In genomic region chr19:48795855-48796142, GRCh38 we compare ENCODE assay signal across 10 cellular contexts. TPM values are rescaled to one million over a fixed set of nuclear protein-coding genes. Genes with fewer than 3 reads are reported as not detected.
DNase-seq lines count a peak whose midpoint lies in the region; ATAC-seq, FAIRE-seq and TF ChIP-seq lines count a peak whose summit lies in the region.
"Had no signal": no experiment of that assay in that cellular context is flagged by ENCODE, and none has a peak within 500 bp of the region (broad histone marks: within the 10 kb centered on the region; RNA-seq: fewer than 3 reads in every experiment).

No MANE protein-coding gene starts in this region.

- WGBS in pancreas, 2 donors = 68% methylated on average over 3 of the region's 3 CpGs

- FAIRE-seq in pancreas (lab: Jason Lieb, UNC) = no peak

- H3K27me3 Mint-ChIP-seq in glutamatergic neuron (ENCODE audit: unreplicated experiment) = peaks cover 1% of the 10 kb centered on the region

- H3K9me3 Mint-ChIP-seq in glutamatergic neuron (ENCODE audit: unreplicated experiment) = no peaks in the 10 kb centered on the region
- H3K9me3 Mint-ChIP-seq: activated T-helper 1 cell treated with anti-CD3 and anti-CD28 coated beads, Interleukin-12 subunit alpha, Interleukin-12 subunit beta, Interleukin-2, Interleukin-4 antibody, amounts not matched to agents 30 ng/mL and 10 ng/mL and 1 ng/mL, durations not matched to agents 14 hours and 24 hours and 36 hours had no signal

- no peaks in the 10 kb centered on the region for H3K4me1 ChIP-seq in pancreas

- no peak for DNase-seq in AG04450 (ENCODE audit: low read depth, low spot score)
- peak; percentile 62 for DNase-seq in MG63
- DNase-seq in glutamatergic neuron = no peak
- no peak for DNase-seq in pancreas
- DNase-seq in SW480 (ENCODE audit: low spot score) = no peak
- no peak for DNase-seq in NCI-H146 (lab: John Stamatoyannopoulos, UW)
- DNase-seq in HT-29 (ENCODE audit: low spot score) = no peak
- no peak for DNase-seq in GDM1 (lab: John Stamatoyannopoulos, UW)

- no peak overlapping the region for H3K4me3 ChIP-seq in AG04450 (ENCODE audit: low read depth, low read length)
- no peak overlapping the region for H3K4me3 ChIP-seq in MG63
- H3K4me3 ChIP-seq in pancreas = no peak overlapping the region

- H3K27me3 ChIP-seq in AG04450 (ENCODE audit: control insufficient read depth, insufficient read depth, low read length) (no peaks in the 10 kb centered on the region), MG63 (no peaks in the 10 kb centered on the region), pancreas (no peaks in the 10 kb centered on the region)

- H3K4me1 Mint-ChIP-seq in glutamatergic neuron (ENCODE audit: low read depth, unreplicated experiment) = peaks cover 3% of the 10 kb centered on the region

- CTCF ChIA-PET in AG04450 (lab: Charles Lee) = interaction anchor here (0.7 to 4.0 kb wide), 27 partner anchors 9 to 198 kb away, joined by 3 to 59 read pairs (median 4); partner anchors contain the start of genes BCAT2, CA11, DHDH and GYS1

- H3K36me3 ChIP-seq in MG63 (peaks cover 5% of the 10 kb centered on the region), pancreas (no peaks in the 10 kb centered on the region)

- H3K36me3 Mint-ChIP-seq in glutamatergic neuron (ENCODE audit: unreplicated experiment) = no peaks in the 10 kb centered on the region

- ATAC-seq in pancreas = peak in 3 of 4 donors; percentile 11 to 29 (median 19)

- no peak for TF ChIP-seq CTCF in AG04450 (IDR thresholded peaks at IDR 0.05; ENCODE audit: low read depth, low read length)
- no peak for TF ChIP-seq CTCF in glutamatergic neuron (IDR thresholded peaks at IDR 0.05; ENCODE audit: partially characterized antibody, unreplicated experiment)
- no peak for TF ChIP-seq CTCF in pancreas (IDR thresholded peaks at IDR 0.05)

- H3K9me3 ChIP-seq in AG04450 (ENCODE audit: control insufficient read depth, insufficient read depth, low read length) (no peaks in the 10 kb centered on the region; the same call in 1 of the 2 replicates), MG63 (no peaks in the 10 kb centered on the region), pancreas (no peaks in the 10 kb centered on the region)

- H3K27ac ChIP-seq in AG04450 (ENCODE audit: low read depth, low read length) = peak overlapping the region; percentile 87
- H3K27ac ChIP-seq in pancreas = peak overlapping the region in 2 of 4 donors; percentile 47 to 66

- POLR2A ChIA-PET in AG04450 (lab: Yijun Ruan, JAX) = interaction anchor here (0.6 to 1.3 kb wide), 8 partner anchors 10 to 170 kb away, joined by 3 to 6 read pairs (median 4); partner anchors contain the start of gene PPP1R15A

- H3K27ac Mint-ChIP-seq in glutamatergic neuron (ENCODE audit: unreplicated experiment) = peak overlapping the region; percentile 97

- intact Hi-C loops in pancreas (cut with DNase I) = loop anchor here (2.0 to 10.0 kb wide), 4 partner anchors 41 to 172 kb away; partner anchors contain the start of genes FTL (in 2 of the 3) and HSD17B14 (in 1 of the 3)

- H3K4me3 Mint-ChIP-seq in glutamatergic neuron (ENCODE audit: unreplicated experiment) = peak overlapping the region; percentile 94

RNA-seq across cellular contexts. Expression of gene BCAT2, which starts 15.0 kb away (rescaled TPM):
- 23.3 and 31.8 TPM in 2 replicates for polyA plus RNA-seq in AG04450 (2011; rRNA removed)
- 22.8 and 30.7 TPM in 2 replicates for polyA minus RNA-seq in AG04450 (2011; rRNA and poly(A)+ RNA removed)
- 21.3 and 59.1 TPM in 2 replicates for total RNA-seq in MG63 (2014; rRNA removed; shearing (Covaris generic); ENCODE audit: low replicate concordance)
- 22.3 TPM for total RNA-seq in glutamatergic neuron (ENCODE audit: unreplicated experiment)
- total RNA-seq in pancreas = 10 to 100 TPM; 26.6 to 53.8 (median 36.3) TPM
- polyA plus RNA-seq in pancreas = 10 to 100 TPM; 59.7 to 91.8 TPM
- 62.8 and 65.7 TPM in 2 replicates for total RNA-seq in HT-29 (2014; rRNA removed; shearing (Covaris generic))

RNA-seq across cellular contexts. Expression of gene FGF21, which starts 40.5 kb away (rescaled TPM):
- polyA plus RNA-seq in AG04450 (2011; rRNA removed) (not detected in 2 replicates), pancreas (not detected)
- not detected in 2 replicates for polyA minus RNA-seq in AG04450 (2011; rRNA and poly(A)+ RNA removed)
- not detected in 2 replicates for total RNA-seq in MG63 (2014; rRNA removed; shearing (Covaris generic); ENCODE audit: low replicate concordance)
- total RNA-seq in glutamatergic neuron (ENCODE audit: unreplicated experiment) (not detected), pancreas (under 1 TPM in 1 of 6 donors, not detected in 5; 0.51 TPM)
- not detected in 2 replicates for total RNA-seq in HT-29 (2014; rRNA removed; shearing (Covaris generic))
- total RNA-seq: activated T-helper 1 cell treated with anti-CD3 and anti-CD28 coated beads, Interleukin-12 subunit alpha, Interleukin-12 subunit beta, Interleukin-2, Interleukin-4 antibody, amounts not matched to agents 30 ng/mL and 10 ng/mL and 1 ng/mL, durations not matched to agents 14 hours and 24 hours and 36 hours; glomerular endothelial cell had no signal

RNA-seq across cellular contexts. Expression of gene HSD17B14, which starts 40.5 kb away (rescaled TPM):
- polyA plus RNA-seq in AG04450 (2011; rRNA removed) (2.3 and 3.6 TPM in 2 replicates), pancreas (10 to 100 TPM in 1 of 2 donors, 1 to 10 TPM in 1; 8.5 to 25.4 TPM)
- 1.1 and 1.7 TPM in 2 replicates for polyA minus RNA-seq in AG04450 (2011; rRNA and poly(A)+ RNA removed)
- total RNA-seq in MG63 (2014; rRNA removed; shearing (Covaris generic); ENCODE audit: low replicate concordance) = not detected in 2 replicates
- total RNA-seq in glutamatergic neuron (ENCODE audit: unreplicated experiment) (1.0 TPM), pancreas (1 to 10 TPM in 4 of 6 donors, under 1 TPM in 2; 0.69 to 4.0 (median 1.7) TPM)
- total RNA-seq in HT-29 (2014; rRNA removed; shearing (Covaris generic)) = not detected in 2 replicates

RNA-seq across cellular contexts. Expression of gene FUT1, which starts 43.4 kb away (rescaled TPM):
- polyA plus RNA-seq in AG04450 (2011; rRNA removed) (0.02 and 0.07 TPM in 2 replicates), pancreas (10 to 100 TPM in 1 of 2 donors, 1 to 10 TPM in 1; 7.7 to 12.7 TPM)
- 0.05 TPM in 1 of 2 replicates, not detected in the other for polyA minus RNA-seq in AG04450 (2011; rRNA and poly(A)+ RNA removed)
- 0.07 and 0.16 TPM in 2 replicates for total RNA-seq in MG63 (2014; rRNA removed; shearing (Covaris generic); ENCODE audit: low replicate concordance)
- total RNA-seq in glutamatergic neuron (ENCODE audit: unreplicated experiment) (4.4 TPM), pancreas (10 to 100 TPM in 4 of 6 donors, 1 to 10 TPM in 2; 6.5 to 29.7 (median 12.6) TPM)
- 4.6 and 6.3 TPM in 2 replicates for total RNA-seq in HT-29 (2014; rRNA removed; shearing (Covaris generic))

RNA-seq across cellular contexts. Expression of gene IZUMO1, which starts 49.1 kb away (rescaled TPM):
- polyA plus RNA-seq in AG04450 (2011; rRNA removed) = not detected in 2 replicates
- polyA minus RNA-seq in AG04450 (2011; rRNA and poly(A)+ RNA removed) = not detected in 2 replicates
- total RNA-seq in MG63 (2014; rRNA removed; shearing (Covaris generic); ENCODE audit: low replicate concordance) = not detected in 2 replicates
- total RNA-seq in glutamatergic neuron (ENCODE audit: unreplicated experiment) = not detected
- total RNA-seq in pancreas = 1 to 10 TPM in 4 of 6 donors, under 1 TPM in 2; 0.73 to 4.6 (median 1.9) TPM
- polyA plus RNA-seq in pancreas = 1 to 10 TPM; 1.9 to 3.8 TPM
- total RNA-seq in HT-29 (2014; rRNA removed; shearing (Covaris generic)) = 0.05 and 0.58 TPM in 2 replicates
- total RNA-seq: activated T-helper 1 cell treated with anti-CD3 and anti-CD28 coated beads, Interleukin-12 subunit alpha, Interleukin-12 subunit beta, Interleukin-2, Interleukin-4 antibody, amounts not matched to agents 30 ng/mL and 10 ng/mL and 1 ng/mL, durations not matched to agents 14 hours and 24 hours and 36 hours; glomerular endothelial cell had no signal
